8 cellular contexts compared by ENCODE assay signal in the genomic region with DNA sequence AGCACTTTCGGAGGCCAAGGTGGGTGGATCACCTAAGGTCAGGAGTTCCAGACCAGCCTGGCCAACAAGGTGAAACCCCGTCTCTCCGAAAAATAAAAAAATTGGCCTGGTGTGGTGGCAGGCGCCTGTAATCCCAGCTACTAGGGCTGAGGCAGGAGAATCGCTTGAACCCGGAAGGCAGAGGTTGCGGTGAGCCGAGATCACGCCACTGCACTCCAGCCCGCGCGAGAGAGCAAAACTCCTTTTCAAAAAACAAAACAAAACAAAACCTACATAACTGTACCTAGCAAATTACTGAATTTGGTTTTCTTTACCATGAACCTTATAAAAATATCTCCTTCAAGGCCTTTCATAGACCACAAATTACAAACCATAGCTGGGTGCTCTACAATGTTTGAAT. TPM values are rescaled to one million over a fixed set of nuclear protein-coding genes. Genes with fewer than 3 reads are reported as not detected.
DNase-seq lines count a peak whose midpoint lies in the region; ATAC-seq and TF ChIP-seq lines count a peak whose summit lies in the region.
"Not testable (repeated sequence)": the region's sequence is repeated elsewhere in the genome, so short reads cannot be mapped to it uniquely, and the experiment has no call there.

No MANE protein-coding gene starts in this region.

- H4K20me1 ChIP-seq in DOHH2 (ENCODE audit: control insufficient read depth, insufficient read depth, low read depth, low read length) = not testable (repeated sequence)

- H3K4me1 ChIP-seq in DOHH2 (ENCODE audit: control insufficient read depth, low read length); prostate gland (replicated peaks): not testable (repeated sequence)
- peaks cover 31 to 34% of the 10 kb centered on the region in 2 donors for H3K4me1 ChIP-seq in thoracic aorta (ENCODE audit: control insufficient read depth in 1 of 2, low read depth in 2 of 2)

- H3K36me3 ChIP-seq in DOHH2 (ENCODE audit: control insufficient read depth, low read length) = peaks cover 51% of the 10 kb centered on the region
- not testable (repeated sequence) for H3K36me3 ChIP-seq in prostate gland, thoracic aorta

- H3F3A ChIP-seq in DOHH2 (ENCODE audit: control insufficient read depth, insufficient read depth) = not testable (repeated sequence)

- not testable (repeated sequence) for H3K9me2 ChIP-seq in DOHH2 (replicated peaks; ENCODE audit: control insufficient read depth, low read length)

- H3K9me3 ChIP-seq in DOHH2 (ENCODE audit: control insufficient read depth, insufficient read depth, low read length) = peaks cover 20% of the 10 kb centered on the region
- not testable (repeated sequence) for H3K9me3 ChIP-seq in prostate gland, thoracic aorta

- peak overlapping the region; percentile 59 for H3K27ac ChIP-seq in DOHH2 (ENCODE audit: low read depth, low read length)
- H3K27ac ChIP-seq in prostate gland = peak overlapping the region; percentile 91 to 92
- H3K27ac ChIP-seq in thoracic aorta = peak overlapping the region; percentile 93 to 98

- ATAC-seq in esophagus mucosa = peak; percentile 54
- ATAC-seq in left lobe of liver = peak; percentile 35
- ATAC-seq in thoracic aorta (ENCODE audit: insufficient number of reproducible peaks, low FRiP score, low read depth) = not testable (repeated sequence)

- not testable (repeated sequence) for TF ChIP-seq CTCF in DOHH2 (IDR thresholded peaks at IDR 0.05; ENCODE audit: low read depth, low read length, poor library complexity, severe bottlenecking); prostate gland (IDR thresholded peaks at IDR 0.05); thoracic aorta (IDR thresholded peaks at IDR 0.05)

- not testable (repeated sequence) for H3K27me3 ChIP-seq in DOHH2 (ENCODE audit: control insufficient read depth, low read length); prostate gland (replicated peaks; ENCODE audit: insufficient read depth); thoracic aorta (replicated peaks; ENCODE audit: insufficient read depth)

- DNase-seq in NCI-H82 (lab: John Stamatoyannopoulos, UW) = peak; percentile 14
- DNase-seq in activated CD4-positive, alpha-beta T cell treated with anti-CD3 and anti-CD28 coated beads for 4 hours = peak; percentile 17 to 33
- DNase-seq in amniotic epithelial cell (ENCODE audit: low read depth) = peak; percentile 45
- peak; percentile 48 for DNase-seq in left lobe of liver (ENCODE audit: low spot score)
- peak; percentile 19 for DNase-seq in prostate gland (ENCODE audit: low spot score)
- DNase-seq in thoracic aorta (ENCODE audit: low spot score) = not testable (repeated sequence)

- H3K4me3 ChIP-seq in DOHH2 (ENCODE audit: low read length) (peak overlapping the region; percentile 98), prostate gland (peak overlapping the region; percentile 61 to 78), thoracic aorta (peak overlapping the region; percentile 93)

- WGBS in prostate gland = 3% methylated on average over 12 of the region's 12 CpGs

- H3K79me2 ChIP-seq in DOHH2 (ENCODE audit: control insufficient read depth, low read length) = peaks cover 57% of the 10 kb centered on the region

- intact Hi-C loops in prostate gland (cut with DNase I) = loop anchor here (10.0 kb wide), 1 partner anchor 640 kb away; no protein-coding TSS in a partner anchor

- not testable (repeated sequence) for TF ChIP-seq POLR2A in prostate gland (IDR thresholded peaks at IDR 0.05)

- peak overlapping the region; percentile 71 for H3K4me2 ChIP-seq in DOHH2 (ENCODE audit: low read length)

RNA-seq across cellular contexts. Expression of a gene that starts 0.8 kb away (rescaled TPM):
- 19.1 TPM for total RNA-seq in esophagus mucosa
- total RNA-seq in left lobe of liver = 16.2 TPM
- total RNA-seq in prostate gland = 10 to 100 TPM; 70.4 to 97.8 TPM
- total RNA-seq in thoracic aorta = 10 to 100 TPM; 55.5 to 63.0 TPM
